Comparison of ENCODE assay signal across 10 cellular contexts in genomic region chr10:20598590-20598989, GRCh38.
DNase-seq lines count a peak whose midpoint lies in the region; ATAC-seq lines count a peak whose summit lies in the region.
"Had no signal": no experiment of that assay in that cellular context is flagged by ENCODE, and none has a peak within 500 bp of the region (broad histone marks: within the 10 kb centered on the region; RNA-seq: fewer than 3 reads in every experiment).

No MANE protein-coding gene starts in this region.

- H3K9me3 ChIP-seq in SJSA1 (replicated peaks) (no peaks in the 10 kb centered on the region), trophoblast cell (ENCODE audit: insufficient read depth, low read depth, low read length) (no peaks in the 10 kb centered on the region)

- ATAC-seq in Right ventricle myocardium inferior: peak; percentile 91
- no peak for ATAC-seq in HG03139 (IDR thresholded peaks at IDR 0.05; ENCODE audit: unreplicated experiment)
- ATAC-seq in HG02840 (IDR thresholded peaks at IDR 0.05; ENCODE audit: low FRiP score, unreplicated experiment): no peak
- ATAC-seq: left colon had no signal

- peaks cover 35% of the 10 kb centered on the region for H3K4me1 ChIP-seq in SJSA1 (replicated peaks)
- peaks cover 3 to 7% of the 10 kb centered on the region in 2 experiments for H3K4me1 ChIP-seq in trophoblast cell (ENCODE audit: control insufficient read depth in 1 of 2, insufficient read depth in 2 of 2, low read length in 2 of 2)

- no peak overlapping the region for H3K14ac ChIP-seq in trophoblast cell (ENCODE audit: low read length)

- H2BK120ac ChIP-seq in trophoblast cell (ENCODE audit: insufficient read depth, low read length, poor library complexity): no peak overlapping the region

- peak overlapping the region; percentile 17 for H2BK12ac ChIP-seq in trophoblast cell (ENCODE audit: low read length)

- H3K27ac ChIP-seq in SJSA1: peak overlapping the region; percentile 85
- H3K27ac ChIP-seq in trophoblast cell (ENCODE audit: low read depth, low read length): no peak overlapping the region

- no peak overlapping the region for H3K4me2 ChIP-seq in trophoblast cell (ENCODE audit: low read length)

- no peak overlapping the region for H3K23ac ChIP-seq in trophoblast cell (ENCODE audit: low read length)

- H2BK5ac ChIP-seq in trophoblast cell (ENCODE audit: low read depth, low read length, poor library complexity): no peak overlapping the region

- intact Hi-C loops in Right ventricle myocardium inferior (cut with DNase I): no loop called here

- H2AFZ ChIP-seq in trophoblast cell (ENCODE audit: insufficient read depth, low read length, poor library complexity): no peak overlapping the region

- no peak overlapping the region for H3K4ac ChIP-seq in trophoblast cell (ENCODE audit: low read depth, low read length)

- no peak overlapping the region for H3K9ac ChIP-seq in trophoblast cell (ENCODE audit: low read length)

- no peaks in the 10 kb centered on the region for H3K79me2 ChIP-seq in trophoblast cell (ENCODE audit: control insufficient read depth, insufficient read depth, low read length, poor library complexity)

- no peak overlapping the region for H3K18ac ChIP-seq in trophoblast cell (ENCODE audit: low read length)

- DNase-seq in DMS53 (lab: John Stamatoyannopoulos, UW) (peak; percentile 85), SJSA1 (ENCODE audit: low read depth in 1 of 2, low spot score in 2 of 2) (peak; percentile 80 to 93), Right ventricle myocardium inferior (ENCODE audit: missing footprints) (peak; percentile 78), trophoblast cell (peak; percentile 27 to 50), UCSD-AML1 (lab: John Stamatoyannopoulos, UW; ENCODE audit: unreplicated experiment) (no peak)
- DNase-seq in activated effector memory CD4-positive, alpha-beta T cell treated with anti-CD3 and anti-CD28 coated beads, Interleukin-2, amount 50 U/mL, for 16 hours: no peak
- DNase-seq: left colon, NCI-H187 treated with DMSO at 0.1 percent for 48 hours had no signal

- no peaks in the 10 kb centered on the region for H3K36me3 ChIP-seq in SJSA1
- H3K36me3 ChIP-seq in trophoblast cell (ENCODE audit: control insufficient read depth in 1 of 2, insufficient read depth in 2 of 2, low read length in 2 of 2): no peaks in the 10 kb centered on the region

- H3K4me3 ChIP-seq in SJSA1: no peak overlapping the region
- no peak overlapping the region for H3K4me3 ChIP-seq in trophoblast cell (ENCODE audit: low read depth, low read length)

- H2AK5ac ChIP-seq in trophoblast cell (ENCODE audit: low read length): no peak overlapping the region

- no peak overlapping the region for H4K8ac ChIP-seq in trophoblast cell (ENCODE audit: low read depth, low read length)

- H3K27me3 ChIP-seq in SJSA1 (replicated peaks): no peaks in the 10 kb centered on the region
- H3K27me3 ChIP-seq in trophoblast cell (ENCODE audit: insufficient read depth, low read length): no peaks in the 10 kb centered on the region

- H3K79me1 ChIP-seq in trophoblast cell (ENCODE audit: low read length): no peaks in the 10 kb centered on the region

- no CpG with 5 or more reads among the region's 3 CpGs for WGBS in trophoblast cell (ENCODE audit: extremely low coverage, insufficient coverage, insufficient read length)

- peak overlapping the region; percentile 78 for H4K12ac ChIP-seq in trophoblast cell (ENCODE audit: low read depth, low read length)

- H4K91ac ChIP-seq in trophoblast cell (ENCODE audit: low read depth, low read length): no peak overlapping the region

Comparison
In these comparisons a context has a peak if more than half of its experiments do, and no peak if none do; other contexts are left out.
1. DNase-seq: peak in DMS53 (single experiment), SJSA1 (2 of 2), Right ventricle myocardium inferior (single experiment) and trophoblast cell (2 of 2); none in activated effector memory CD4-positive, alpha-beta T cell treated with anti-CD3 and anti-CD28 coated beads, Interleukin-2, amount 50 U/mL, for 16 hours (single experiment) and UCSD-AML1 (single experiment).